ENCODE assay signal across 11 cellular contexts in the genomic region with DNA sequence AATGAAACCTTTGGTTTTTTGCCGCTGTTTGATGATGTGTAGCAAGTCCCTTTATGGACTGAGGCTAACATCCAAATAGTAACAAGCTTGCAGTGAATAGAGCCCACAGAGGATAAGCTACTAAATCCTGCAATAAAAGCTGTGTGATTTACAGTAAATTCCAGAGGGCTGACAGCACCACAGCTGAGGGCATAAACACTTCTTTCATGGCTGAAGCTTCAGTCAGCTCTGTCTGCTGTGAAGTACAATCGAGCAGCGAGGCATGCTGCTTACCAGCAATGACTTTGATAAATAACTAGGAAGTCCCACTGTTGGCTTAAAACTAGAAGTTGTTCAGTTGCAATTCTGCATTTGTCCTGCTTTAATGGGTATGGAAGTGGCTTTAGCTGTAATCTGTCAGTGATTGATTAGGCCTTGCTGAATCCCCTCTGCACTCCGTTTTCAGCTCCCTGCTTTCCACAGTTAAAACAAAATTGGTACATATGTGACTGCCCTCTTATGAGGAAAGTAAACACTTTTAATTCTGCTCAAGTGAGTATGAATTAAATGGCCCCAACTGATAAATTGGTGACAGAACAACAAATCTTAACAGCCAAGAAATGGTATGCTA.
DNase-seq lines count a peak whose midpoint lies in the region; ATAC-seq and TF ChIP-seq lines count a peak whose summit lies in the region.
"Had no signal": no experiment of that assay in that cellular context is flagged by ENCODE, and none has a peak within 500 bp of the region (broad histone marks: within the 10 kb centered on the region; RNA-seq: fewer than 3 reads in every experiment).

No MANE protein-coding gene starts in this region.

- ATAC-seq in stimulated activated memory B cell treated with anti-CD40 and anti-IgM and Interleukin-4, amounts not matched to agents 10 μg/mL and 1 μg/mL and 100 μg/mL, for 72 hours = no peak
- no peak for ATAC-seq in GM19023 (IDR thresholded peaks at IDR 0.05; ENCODE audit: unreplicated experiment)

- no peak overlapping the region for H3K27ac Mint-ChIP-seq in stimulated activated memory B cell treated with anti-CD40 and anti-IgM and Interleukin-4, amounts not matched to agents 10 μg/mL and 1 μg/mL and 100 μg/mL, for 72 hours
- H3K27ac Mint-ChIP-seq: activated CD4-positive, alpha-beta memory T cell treated with anti-CD3 and anti-CD28 coated beads for 36 hours had no signal

- H3K4me1 Mint-ChIP-seq in stimulated activated memory B cell treated with anti-CD40 and anti-IgM and Interleukin-4, amounts not matched to agents 10 μg/mL and 1 μg/mL and 100 μg/mL, for 72 hours = no peaks in the 10 kb centered on the region

- DNase-seq in GM04504 (ENCODE audit: low read depth) = peak; percentile 78
- DNase-seq in NCI-H82 (lab: John Stamatoyannopoulos, UW) = peak; percentile 96
- DNase-seq in fibroblast of pulmonary artery (ENCODE audit: low read depth) = peak; percentile 25
- peak; percentile 16 for DNase-seq in putamen (ENCODE audit: low spot score)
- DNase-seq in stimulated activated CD4-positive, alpha-beta T cell treated with anti-CD3 and anti-CD28 coated beads, Interleukin-4, amount 100 ng/mL, for 1 hour = no peak
- DNase-seq in inferior parietal cortex (ENCODE audit: extremely low spot score) = no peak
- DNase-seq: activated CD4-positive, alpha-beta memory T cell treated with anti-CD3 and anti-CD28 coated beads for 36 hours; stimulated activated CD4-positive, alpha-beta T cell treated with anti-CD3 and anti-CD28 coated beads, Interleukin-15, amount 100 ng/mL, for 24 hours; upper lobe of left lung had no signal

- no peak overlapping the region for H3K4me3 ChIP-seq in fibroblast of pulmonary artery (replicated peaks; ENCODE audit: low read depth, low read length)
- H3K4me3 ChIP-seq: upper lobe of left lung had no signal

- H3K4me3 Mint-ChIP-seq in stimulated activated memory B cell treated with anti-CD40 and anti-IgM and Interleukin-4, amounts not matched to agents 10 μg/mL and 1 μg/mL and 100 μg/mL, for 72 hours = no peak overlapping the region
- H3K4me3 Mint-ChIP-seq: activated CD4-positive, alpha-beta memory T cell treated with anti-CD3 and anti-CD28 coated beads for 36 hours had no signal

- TF ChIP-seq CTCF in fibroblast of pulmonary artery (IDR thresholded peaks at IDR 0.05; ENCODE audit: low read length, missing control alignments) = no peak

- no peaks in the 10 kb centered on the region for H3K9me3 Mint-ChIP-seq in stimulated activated memory B cell treated with anti-CD40 and anti-IgM and Interleukin-4, amounts not matched to agents 10 μg/mL and 1 μg/mL and 100 μg/mL, for 72 hours

- no peaks in the 10 kb centered on the region for H3K27me3 Mint-ChIP-seq in stimulated activated memory B cell treated with anti-CD40 and anti-IgM and Interleukin-4, amounts not matched to agents 10 μg/mL and 1 μg/mL and 100 μg/mL, for 72 hours
- H3K27me3 Mint-ChIP-seq: activated CD4-positive, alpha-beta memory T cell treated with anti-CD3 and anti-CD28 coated beads for 36 hours had no signal

- H3K36me3 Mint-ChIP-seq in stimulated activated memory B cell treated with anti-CD40 and anti-IgM and Interleukin-4, amounts not matched to agents 10 μg/mL and 1 μg/mL and 100 μg/mL, for 72 hours = no peaks in the 10 kb centered on the region
- H3K36me3 Mint-ChIP-seq: activated CD4-positive, alpha-beta memory T cell treated with anti-CD3 and anti-CD28 coated beads for 36 hours had no signal

Comparison
In these comparisons a context has a peak if more than half of its experiments do, and no peak if none do; other contexts are left out.
1. DNase-seq: peak in GM04504 (single experiment), NCI-H82 (single experiment), fibroblast of pulmonary artery (single experiment) and putamen (single experiment); none in stimulated activated CD4-positive, alpha-beta T cell treated with anti-CD3 and anti-CD28 coated beads, Interleukin-4, amount 100 ng/mL, for 1 hour (single experiment) and inferior parietal cortex (single experiment).